1 cellular context compared by ENCODE assay signal in genomic region chr22:22396741-22397291, GRCh38.
TF ChIP-seq lines count a peak whose summit lies in the region.

No MANE protein-coding gene starts in this region.

TF ChIP-seq in A549, 52 proteins besides CTCF, POLR2A, EP300 and RAD21 (continued from another document):
- TF ChIP-seq E2F6 (IDR thresholded peaks at IDR 0.05; ENCODE audit: borderline replicate concordance, low read depth), result no peak
- TF ChIP-seq TFCP2L1 (CRISPR knock-in tag; IDR thresholded peaks at IDR 0.05), result no peak
- no peak for TF ChIP-seq CHD2 (IDR thresholded peaks at IDR 0.05; ENCODE audit: low read length, partially characterized antibody)
- TF ChIP-seq TP53 (CRISPR knock-in tag; IDR thresholded peaks at IDR 0.05), result no peak
- TF ChIP-seq REST (IDR thresholded peaks at IDR 0.05), result no peak
- TF ChIP-seq BHLHE40 (IDR thresholded peaks at IDR 0.05; ENCODE audit: low read depth, low read length), result no peak
- no peak for TF ChIP-seq JUN (IDR thresholded peaks at IDR 0.05)
- TF ChIP-seq MAFK (IDR thresholded peaks at IDR 0.05; ENCODE audit: partially characterized antibody), result no peak
- no peak for TF ChIP-seq HMGXB4 (CRISPR knock-in tag; IDR thresholded peaks at IDR 0.05; ENCODE audit: borderline replicate concordance)
- no peak for TF ChIP-seq ZSCAN20 (CRISPR knock-in tag; IDR thresholded peaks at IDR 0.05)
- TF ChIP-seq HOXB5 (CRISPR knock-in tag; IDR thresholded peaks at IDR 0.05), result no peak
- no peak for TF ChIP-seq CBX2 (IDR thresholded peaks at IDR 0.05; ENCODE audit: borderline replicate concordance, low read depth)
- TF ChIP-seq CEBPB (IDR thresholded peaks at IDR 0.05), result no peak
- TF ChIP-seq ZC3H11A (IDR thresholded peaks at IDR 0.05), result no peak
